Comparison of ENCODE assay signal across 27 cellular contexts in the genomic region with DNA sequence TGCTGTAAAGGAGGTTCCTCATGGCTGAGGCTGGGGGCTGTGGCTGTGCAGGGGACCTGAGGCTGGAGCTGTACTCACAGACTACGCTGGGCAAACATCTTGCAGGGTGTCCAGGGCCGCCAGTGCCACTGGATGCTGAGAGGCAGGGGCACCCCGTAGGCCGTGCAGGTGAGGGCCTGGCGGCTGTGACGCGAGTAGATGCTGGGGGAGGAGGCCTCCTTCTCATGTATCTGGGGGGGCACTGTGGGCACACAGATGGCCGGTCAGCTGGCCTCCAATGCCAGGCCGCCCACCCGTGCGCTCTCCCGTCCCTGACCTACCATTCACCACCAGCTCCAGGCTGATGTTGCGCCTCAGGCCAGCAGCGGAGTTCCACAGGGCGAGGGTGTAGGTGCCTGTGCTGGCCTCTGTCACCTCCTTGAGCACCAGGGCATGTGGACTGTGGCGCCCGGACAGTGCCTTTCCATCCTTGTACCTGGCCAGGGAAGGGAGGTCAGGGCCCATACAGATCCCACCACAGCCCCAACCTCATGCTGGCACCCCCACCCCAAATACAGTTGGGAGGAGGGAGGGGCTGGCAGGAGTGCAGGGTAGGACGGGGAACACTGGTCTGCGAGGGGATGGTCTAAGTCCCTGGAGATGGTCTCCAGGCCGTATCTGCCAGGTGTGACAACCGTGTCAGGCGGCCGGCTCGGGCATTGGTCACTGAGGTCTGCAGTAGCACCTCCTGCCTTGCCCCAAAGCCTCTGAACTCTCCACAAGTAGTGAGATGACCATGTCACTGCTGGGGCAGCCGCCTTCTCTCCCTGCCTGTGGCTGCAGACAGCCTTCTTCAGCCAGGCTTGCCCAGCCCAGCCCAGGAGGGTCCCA. TPM values are rescaled to one million over a fixed set of nuclear protein-coding genes. Genes with fewer than 3 reads are reported as not detected.
"Had no signal": no experiment of that assay in that cellular context is flagged by ENCODE, and none has a peak within 500 bp of the region (broad histone marks: within the 10 kb centered on the region; RNA-seq: fewer than 3 reads in every experiment).

No MANE protein-coding gene starts in this region.

- H3K9me3 Mint-ChIP-seq: T-cell had no signal

- H3K36me3 ChIP-seq: MG63 had no signal

- H3K9me3 ChIP-seq: MG63, SK-N-SH had no signal

- H3K27me3 Mint-ChIP-seq: T-cell had no signal

- H3K4me2 ChIP-seq: SK-N-SH had no signal

- H3K9ac ChIP-seq: SK-N-SH had no signal

- H3K4me3 Mint-ChIP-seq: T-cell had no signal

- DNase-seq: IMR-90, Karpas-422, KG1, MG63, NCI-H1092, NCI-H1105 treated with DMSO at 0.1 percent for 48 hours, NCI-H1417 treated with DMSO at 0.1 percent for 48 hours, NCI-H146, NCI-H1694 treated with DMSO at 0.1 percent for 48 hours, NCI-H1930, NCI-H2081, NCI-H2107, NCI-H2227 treated with DMSO at 0.1 percent for 48 hours, NCI-H524, NCI-H526 treated with DMSO at 0.1 percent for 48 hours, NCI-H748 treated with DMSO at 0.1 percent for 48 hours, PC-3, SIG-M5, SK-N-SH, SW 1271, T-cell had no signal

- H3K27me3 ChIP-seq: MG63 had no signal

- FAIRE-seq: HepG2 had no signal

- H3K4me3 ChIP-seq: MG63 had no signal

- H3K36me3 Mint-ChIP-seq: T-cell had no signal

RNA-seq across cellular contexts. Expression of gene FLT4, which starts 23.4 kb away (rescaled TPM):
- total RNA-seq: HepG2, PC-3, RPMI7951 had no signal
- polyA plus RNA-seq: HepG2 had no signal

RNA-seq across cellular contexts. Expression of gene SCGB3A1, which starts 34.7 kb away (rescaled TPM):
- total RNA-seq: HepG2, HT1080, IMR-90, NCI-H460, PC-3, Right ventricle myocardium inferior, RPMI7951, SK-MEL-5 had no signal
- polyA plus RNA-seq: HepG2, IMR-90, SK-N-SH had no signal
